In genomic region chr17:18961634-18962493, GRCh38 we compare ENCODE assay signal across 10 cellular contexts. TPM values are rescaled to one million over a fixed set of nuclear protein-coding genes. Genes with fewer than 3 reads are reported as not detected.
DNase-seq lines count a peak whose midpoint lies in the region; ATAC-seq and TF ChIP-seq lines count a peak whose summit lies in the region.
"Had no signal": no experiment of that assay in that cellular context is flagged by ENCODE, and none has a peak within 500 bp of the region (broad histone marks: within the 10 kb centered on the region; RNA-seq: fewer than 3 reads in every experiment).

No MANE protein-coding gene starts in this region.

- peaks cover 24% of the 10 kb centered on the region for H3K4me1 Mint-ChIP-seq in activated T-helper 2 cell treated with anti-CD3 and anti-CD28 coated beads, Interferon-gamma antibody, Interleukin-2, Interleukin-4, amounts not matched to agents 10 μg/mL and 5 μg/mL and 100 μg/mL, durations not matched to agents 14 hours and 24 hours and 36 hours (ENCODE audit: low read depth)
- peaks cover 4% of the 10 kb centered on the region for H3K4me1 Mint-ChIP-seq in memory B cell

- intact Hi-C loops in activated T-helper 2 cell treated with anti-CD3 and anti-CD28 coated beads, Interferon-gamma antibody, Interleukin-2, Interleukin-4, amounts not matched to agents 10 μg/mL and 5 μg/mL and 100 μg/mL, durations not matched to agents 14 hours and 24 hours and 36 hours (cut with micrococcal nuclease): loop anchor here (5.0 to 10.0 kb wide), 2 partner anchors 53 to 60 kb away; no protein-coding TSS in a partner anchor

- TF ChIP-seq CTCF in GM12865 (IDR thresholded peaks at IDR 0.05; ENCODE audit: insufficient read depth, low read depth, low read length, missing control alignments): no peak

- no peaks in the 10 kb centered on the region for H3K9me3 Mint-ChIP-seq in activated T-helper 2 cell treated with anti-CD3 and anti-CD28 coated beads, Interferon-gamma antibody, Interleukin-2, Interleukin-4, amounts not matched to agents 10 μg/mL and 5 μg/mL and 100 μg/mL, durations not matched to agents 14 hours and 24 hours and 36 hours
- H3K9me3 Mint-ChIP-seq in memory B cell: no peaks in the 10 kb centered on the region
- H3K9me3 Mint-ChIP-seq: CD4-positive, alpha-beta memory T cell had no signal

- DNase-seq in A172 (ENCODE audit: low spot score): peak; percentile 83
- peak; percentile 73 for DNase-seq in GM12865 (ENCODE audit: low read depth)
- no peak for DNase-seq in activated T-helper 2 cell treated with anti-CD3 and anti-CD28 coated beads, Interferon-gamma antibody, Interleukin-2, Interleukin-4, amounts not matched to agents 10 μg/mL and 5 μg/mL and 100 μg/mL, durations not matched to agents 14 hours and 24 hours and 36 hours (ENCODE audit: low spot score)
- DNase-seq in memory B cell (ENCODE audit: low spot score in 2 of 2): no peak
- DNase-seq in NCI-H748 treated with DMSO at 0.1 percent for 48 hours (lab: John Stamatoyannopoulos, UW): no peak
- DNase-seq in NCI-H1048 (lab: John Stamatoyannopoulos, UW): no peak
- no peak for DNase-seq in NCI-H524 (lab: John Stamatoyannopoulos, UW)

- H3K27me3 Mint-ChIP-seq in activated T-helper 2 cell treated with anti-CD3 and anti-CD28 coated beads, Interferon-gamma antibody, Interleukin-2, Interleukin-4, amounts not matched to agents 10 μg/mL and 5 μg/mL and 100 μg/mL, durations not matched to agents 14 hours and 24 hours and 36 hours (ENCODE audit: low read depth): no peaks in the 10 kb centered on the region
- H3K27me3 Mint-ChIP-seq in memory B cell: no peaks in the 10 kb centered on the region
- H3K27me3 Mint-ChIP-seq: CD4-positive, alpha-beta memory T cell had no signal

- peak; percentile 66 for ATAC-seq in memory B cell (ENCODE audit: low read depth)
- ATAC-seq in HG02678 (IDR thresholded peaks at IDR 0.05; ENCODE audit: unreplicated experiment): no peak

- no peak overlapping the region for H3K4me3 ChIP-seq in GM12865 (ENCODE audit: low read depth, low read length)

- no peak overlapping the region for H3K4me3 Mint-ChIP-seq in activated T-helper 2 cell treated with anti-CD3 and anti-CD28 coated beads, Interferon-gamma antibody, Interleukin-2, Interleukin-4, amounts not matched to agents 10 μg/mL and 5 μg/mL and 100 μg/mL, durations not matched to agents 14 hours and 24 hours and 36 hours (ENCODE audit: low read depth)
- no peak overlapping the region for H3K4me3 Mint-ChIP-seq in memory B cell
- H3K4me3 Mint-ChIP-seq: CD4-positive, alpha-beta memory T cell had no signal

- peak overlapping the region; percentile 32 for H3K27ac Mint-ChIP-seq in activated T-helper 2 cell treated with anti-CD3 and anti-CD28 coated beads, Interferon-gamma antibody, Interleukin-2, Interleukin-4, amounts not matched to agents 10 μg/mL and 5 μg/mL and 100 μg/mL, durations not matched to agents 14 hours and 24 hours and 36 hours
- no peak overlapping the region for H3K27ac Mint-ChIP-seq in memory B cell

- H3K36me3 Mint-ChIP-seq in activated T-helper 2 cell treated with anti-CD3 and anti-CD28 coated beads, Interferon-gamma antibody, Interleukin-2, Interleukin-4, amounts not matched to agents 10 μg/mL and 5 μg/mL and 100 μg/mL, durations not matched to agents 14 hours and 24 hours and 36 hours (ENCODE audit: low read depth): no peaks in the 10 kb centered on the region
- no peaks in the 10 kb centered on the region for H3K36me3 Mint-ChIP-seq in memory B cell
- H3K36me3 Mint-ChIP-seq: CD4-positive, alpha-beta memory T cell had no signal

RNA-seq across cellular contexts. Expression of gene SLC5A10, which starts 9.9 kb away (rescaled TPM):
- 0.22 TPM in 1 of 2 replicates, not detected in the other for total RNA-seq in A172 (2014; rRNA removed; shearing (Covaris generic))
- total RNA-seq in activated T-helper 2 cell treated with anti-CD3 and anti-CD28 coated beads, Interferon-gamma antibody, Interleukin-2, Interleukin-4, amounts not matched to agents 10 μg/mL and 5 μg/mL and 100 μg/mL, durations not matched to agents 14 hours and 24 hours and 36 hours: not detected in 2 replicates
- total RNA-seq: CD4-positive, alpha-beta memory T cell; LHCN-M2 had no signal

RNA-seq across cellular contexts. Expression of gene FAM83G, which starts 42.7 kb away (rescaled TPM):
- 26.3 and 29.5 TPM in 2 replicates for total RNA-seq in A172 (2014; rRNA removed; shearing (Covaris generic))
- total RNA-seq in activated T-helper 2 cell treated with anti-CD3 and anti-CD28 coated beads, Interferon-gamma antibody, Interleukin-2, Interleukin-4, amounts not matched to agents 10 μg/mL and 5 μg/mL and 100 μg/mL, durations not matched to agents 14 hours and 24 hours and 36 hours: 14.0 and 15.3 TPM in 2 replicates

Comparison
In these comparisons a context has a peak if more than half of its experiments do, and no peak if none do; other contexts are left out.
1. DNase-seq: peak in A172 (single experiment) and GM12865 (single experiment); none in activated T-helper 2 cell treated with anti-CD3 and anti-CD28 coated beads, Interferon-gamma antibody, Interleukin-2, Interleukin-4, amounts not matched to agents 10 μg/mL and 5 μg/mL and 100 μg/mL, durations not matched to agents 14 hours and 24 hours and 36 hours (single experiment), memory B cell (0 of 2), NCI-H748 treated with DMSO at 0.1 percent for 48 hours (single experiment), NCI-H1048 (single experiment) and NCI-H524 (0 of 2).